17 cellular contexts compared by ENCODE assay signal in the genomic region with DNA sequence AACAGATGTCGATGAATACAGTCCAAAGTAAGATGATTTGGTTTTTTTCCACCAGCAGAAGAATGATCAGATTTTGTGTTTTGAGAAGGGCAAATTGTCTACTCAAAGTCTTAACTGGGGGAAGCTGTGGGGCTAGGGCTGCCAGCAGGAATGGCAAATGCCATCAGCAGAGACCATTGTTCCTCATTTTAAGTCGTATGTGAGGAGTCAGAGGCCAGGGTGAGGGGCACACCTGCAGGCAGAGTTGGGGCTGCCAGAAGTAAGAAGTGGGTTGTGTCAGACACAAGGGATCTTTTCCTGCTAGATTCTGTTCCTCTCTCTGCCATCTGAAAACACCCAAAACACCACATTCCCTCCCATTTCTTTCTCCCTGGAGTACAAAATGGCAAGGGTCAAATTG. TPM values are rescaled to one million over a fixed set of nuclear protein-coding genes. Genes with fewer than 3 reads are reported as not detected.
A peak's percentile ranks its signal among the peaks of the same experiment; 100 is the strongest.
DNase-seq lines count a peak whose midpoint lies in the region; ATAC-seq and TF ChIP-seq lines count a peak whose summit lies in the region.
"Had no signal": no experiment of that assay in that cellular context is flagged by ENCODE, and none has a peak within 500 bp of the region (broad histone marks: within the 10 kb centered on the region; RNA-seq: fewer than 3 reads in every experiment).

No MANE protein-coding gene starts in this region.

- TF ChIP-seq POLR2A in spleen (IDR thresholded peaks at IDR 0.05): no peak

- H3K9me3 Mint-ChIP-seq in activated CD8-positive, alpha-beta T cell treated with anti-CD3 and anti-CD28 coated beads for 36 hours: no peaks in the 10 kb centered on the region
- no peaks in the 10 kb centered on the region for H3K9me3 Mint-ChIP-seq in activated CD8-positive, alpha-beta T cell treated with anti-CD3 and anti-CD28 coated beads, Interleukin-2, amount 10 ng/mL, durations not matched to agents 7 days and 5 days (ENCODE audit: insufficient read depth)
- no peaks in the 10 kb centered on the region for H3K9me3 Mint-ChIP-seq in CD8-positive, alpha-beta T cell
- H3K9me3 Mint-ChIP-seq in activated naive CD8-positive, alpha-beta T cell treated with anti-CD3 and anti-CD28 coated beads, Interleukin-2, amount 50 U/mL, for 24 hours: no peaks in the 10 kb centered on the region
- H3K9me3 Mint-ChIP-seq in WTC11: no peaks in the 10 kb centered on the region

- POLR2A ChIA-PET in activated CD8-positive, alpha-beta T cell treated with anti-CD3 and anti-CD28 coated beads for 36 hours (lab: Charles Lee): interaction anchor here (0.6 to 1.2 kb wide), 3 partner anchors 11 to 88 kb away, joined by 3 read pairs; no protein-coding TSS in a partner anchor
- POLR2A ChIA-PET in activated CD8-positive, alpha-beta T cell treated with anti-CD3 and anti-CD28 coated beads, Interleukin-2, amount 10 ng/mL, durations not matched to agents 7 days and 5 days (lab: Charles Lee): interaction anchor here (1.3 kb wide), 1 partner anchor 9 kb away, joined by 4 read pairs; a partner anchor contains a TSS
- POLR2A ChIA-PET in CD8-positive, alpha-beta T cell (lab: Charles Lee): interaction anchor here (1.3 kb wide), 1 partner anchor 9 kb away, joined by 3 read pairs; a partner anchor contains a TSS
- POLR2A ChIA-PET in WTC11 (lab: Charles Lee): no interaction called here

- 48 to 63% (median 57%) methylated on average over 2 of the region's 2 CpGs for WGBS in spleen, 5 donors

- no peak for DNase-seq in activated CD8-positive, alpha-beta T cell treated with anti-CD3 and anti-CD28 coated beads for 36 hours
- no peak for DNase-seq in activated CD8-positive, alpha-beta T cell treated with anti-CD3 and anti-CD28 coated beads, Interleukin-2, amount 10 ng/mL, durations not matched to agents 7 days and 5 days
- no peak for DNase-seq in CD8-positive, alpha-beta T cell
- no peak for DNase-seq in activated naive CD8-positive, alpha-beta T cell treated with anti-CD3 and anti-CD28 coated beads, Interleukin-2, amount 50 U/mL, for 24 hours
- DNase-seq in spleen (no peak), WTC11 (ENCODE audit: low spot score) (no peak), NCI-H187 treated with DMSO at 0.1 percent for 48 hours (lab: John Stamatoyannopoulos, UW) (no peak), AG08395 (ENCODE audit: low spot score) (no peak)
- DNase-seq: DND-41, GOT3, NCI-H1436 treated with DMSO at 0.1 percent for 48 hours, NCI-H2081 treated with DMSO at 0.1 percent for 48 hours, NCI-H2227 treated with DMSO at 0.1 percent for 48 hours, NCI-H524, PC-9 had no signal

- H3K4me1 ChIP-seq in CD8-positive, alpha-beta T cell (ENCODE audit: insufficient read depth, low read length): peaks cover 19% of the 10 kb centered on the region
- H3K4me1 ChIP-seq in spleen: peaks cover 0 to 50% (median 28%) of the 10 kb centered on the region in 6 donors

- H3K27ac ChIP-seq in CD8-positive, alpha-beta T cell (ENCODE audit: low read depth, low read length): no peak overlapping the region
- H3K27ac ChIP-seq in spleen: peak overlapping the region in 6 of 8 donors; percentile 1 to 50 (median 45)
- H3K27ac ChIP-seq: BLaER1, PC-9 had no signal

- H3K4me3 Mint-ChIP-seq in activated CD8-positive, alpha-beta T cell treated with anti-CD3 and anti-CD28 coated beads for 36 hours: no peak overlapping the region
- no peak overlapping the region for H3K4me3 Mint-ChIP-seq in activated CD8-positive, alpha-beta T cell treated with anti-CD3 and anti-CD28 coated beads, Interleukin-2, amount 10 ng/mL, durations not matched to agents 7 days and 5 days
- no peak overlapping the region for H3K4me3 Mint-ChIP-seq in CD8-positive, alpha-beta T cell
- H3K4me3 Mint-ChIP-seq in activated naive CD8-positive, alpha-beta T cell treated with anti-CD3 and anti-CD28 coated beads, Interleukin-2, amount 50 U/mL, for 24 hours: no peak overlapping the region
- no peak overlapping the region for H3K4me3 Mint-ChIP-seq in WTC11

- no peak for TF ChIP-seq CTCF in activated CD8-positive, alpha-beta T cell treated with anti-CD3 and anti-CD28 coated beads for 36 hours (IDR thresholded peaks at IDR 0.05)
- no peak for TF ChIP-seq CTCF in CD8-positive, alpha-beta T cell (IDR thresholded peaks at IDR 0.05)
- TF ChIP-seq CTCF in spleen (IDR thresholded peaks at IDR 0.05 in 8 of 11, conservative IDR thresholded peaks at IDR 0.05 in 3 of 11) (no peak), WTC11 (IDR thresholded peaks at IDR 0.05) (no peak)

- CTCF ChIA-PET in activated CD8-positive, alpha-beta T cell treated with anti-CD3 and anti-CD28 coated beads for 36 hours (lab: Charles Lee): interaction anchor here (1.8 kb wide), 1 partner anchor 45 kb away, joined by 5 read pairs; no protein-coding TSS in a partner anchor
- CTCF ChIA-PET in activated CD8-positive, alpha-beta T cell treated with anti-CD3 and anti-CD28 coated beads, Interleukin-2, amount 10 ng/mL, durations not matched to agents 7 days and 5 days (lab: Charles Lee): no interaction called here
- CTCF ChIA-PET in CD8-positive, alpha-beta T cell (lab: Charles Lee): interaction anchor here (1.1 kb wide), 1 partner anchor 12 kb away, joined by 5 read pairs; no protein-coding TSS in a partner anchor
- CTCF ChIA-PET in WTC11 (lab: Charles Lee): no interaction called here

- H3K27me3 ChIP-seq in CD8-positive, alpha-beta T cell (ENCODE audit: insufficient read depth, low read length): no peaks in the 10 kb centered on the region
- no peaks in the 10 kb centered on the region for H3K27me3 ChIP-seq in spleen (replicated peaks in 1 of 7)
- H3K27me3 ChIP-seq: BLaER1 had no signal

- H3K27me3 Mint-ChIP-seq in activated CD8-positive, alpha-beta T cell treated with anti-CD3 and anti-CD28 coated beads for 36 hours: no peaks in the 10 kb centered on the region
- no peaks in the 10 kb centered on the region for H3K27me3 Mint-ChIP-seq in activated CD8-positive, alpha-beta T cell treated with anti-CD3 and anti-CD28 coated beads, Interleukin-2, amount 10 ng/mL, durations not matched to agents 7 days and 5 days (ENCODE audit: low read depth)
- H3K27me3 Mint-ChIP-seq in CD8-positive, alpha-beta T cell (ENCODE audit: low read depth): no peaks in the 10 kb centered on the region
- no peaks in the 10 kb centered on the region for H3K27me3 Mint-ChIP-seq in activated naive CD8-positive, alpha-beta T cell treated with anti-CD3 and anti-CD28 coated beads, Interleukin-2, amount 50 U/mL, for 24 hours
- no peaks in the 10 kb centered on the region for H3K27me3 Mint-ChIP-seq in WTC11 (ENCODE audit: low read depth)

- peaks cover 31% of the 10 kb centered on the region for H3K4me1 Mint-ChIP-seq in activated CD8-positive, alpha-beta T cell treated with anti-CD3 and anti-CD28 coated beads for 36 hours (ENCODE audit: low read depth)
- peaks cover 25% of the 10 kb centered on the region for H3K4me1 Mint-ChIP-seq in activated CD8-positive, alpha-beta T cell treated with anti-CD3 and anti-CD28 coated beads, Interleukin-2, amount 10 ng/mL, durations not matched to agents 7 days and 5 days (ENCODE audit: low read depth)
- H3K4me1 Mint-ChIP-seq in CD8-positive, alpha-beta T cell (ENCODE audit: low read depth): peaks cover 27% of the 10 kb centered on the region
- peaks cover 33% of the 10 kb centered on the region for H3K4me1 Mint-ChIP-seq in activated naive CD8-positive, alpha-beta T cell treated with anti-CD3 and anti-CD28 coated beads, Interleukin-2, amount 50 U/mL, for 24 hours
- no peaks in the 10 kb centered on the region for H3K4me1 Mint-ChIP-seq in WTC11

- H3K36me3 ChIP-seq in CD8-positive, alpha-beta T cell (ENCODE audit: insufficient read depth, low read length): peaks cover 34% of the 10 kb centered on the region
- H3K36me3 ChIP-seq in spleen: peaks cover 2 to 100% (median 79%) of the 10 kb centered on the region in 6 donors

- no peak overlapping the region for H3K4me3 ChIP-seq in CD8-positive, alpha-beta T cell (ENCODE audit: low read depth, low read length)
- no peak overlapping the region for H3K4me3 ChIP-seq in spleen
- H3K4me3 ChIP-seq: BLaER1, GM12878, PC-9 had no signal

- ATAC-seq in activated CD8-positive, alpha-beta T cell treated with anti-CD3 and anti-CD28 coated beads for 36 hours: no peak
- no peak for ATAC-seq in activated CD8-positive, alpha-beta T cell treated with anti-CD3 and anti-CD28 coated beads, Interleukin-2, amount 10 ng/mL, durations not matched to agents 7 days and 5 days
- no peak for ATAC-seq in CD8-positive, alpha-beta T cell
- ATAC-seq in activated naive CD8-positive, alpha-beta T cell treated with anti-CD3 and anti-CD28 coated beads, Interleukin-2, amount 50 U/mL, for 24 hours: no peak
- ATAC-seq in WTC11: no peak
- ATAC-seq: GM12878 had no signal

- peaks cover 65% of the 10 kb centered on the region for H3K36me3 Mint-ChIP-seq in activated CD8-positive, alpha-beta T cell treated with anti-CD3 and anti-CD28 coated beads for 36 hours (ENCODE audit: low read depth)
- H3K36me3 Mint-ChIP-seq in activated CD8-positive, alpha-beta T cell treated with anti-CD3 and anti-CD28 coated beads, Interleukin-2, amount 10 ng/mL, durations not matched to agents 7 days and 5 days (ENCODE audit: low read depth): peaks cover 65% of the 10 kb centered on the region
- peaks cover 65% of the 10 kb centered on the region for H3K36me3 Mint-ChIP-seq in CD8-positive, alpha-beta T cell
- peaks cover 69% of the 10 kb centered on the region for H3K36me3 Mint-ChIP-seq in activated naive CD8-positive, alpha-beta T cell treated with anti-CD3 and anti-CD28 coated beads, Interleukin-2, amount 50 U/mL, for 24 hours (ENCODE audit: low read depth)
- peaks cover 66% of the 10 kb centered on the region for H3K36me3 Mint-ChIP-seq in WTC11

- no peaks in the 10 kb centered on the region for H3K9me3 ChIP-seq in CD8-positive, alpha-beta T cell (ENCODE audit: low read length)
- H3K9me3 ChIP-seq in spleen: no peaks in the 10 kb centered on the region
- H3K9me3 ChIP-seq: BLaER1 had no signal

- intact Hi-C loops in activated CD8-positive, alpha-beta T cell treated with anti-CD3 and anti-CD28 coated beads for 36 hours (cut with micrococcal nuclease): no loop called here
- intact Hi-C loops in CD8-positive, alpha-beta T cell (cut with DNase I, micrococcal nuclease): no loop called here
- intact Hi-C loops in spleen (cut with DNase I; ENCODE audit: low total_unique reads): no loop called here

- peak overlapping the region; percentile 61 for H3K27ac Mint-ChIP-seq in activated CD8-positive, alpha-beta T cell treated with anti-CD3 and anti-CD28 coated beads for 36 hours
- H3K27ac Mint-ChIP-seq in activated CD8-positive, alpha-beta T cell treated with anti-CD3 and anti-CD28 coated beads, Interleukin-2, amount 10 ng/mL, durations not matched to agents 7 days and 5 days: no peak overlapping the region
- peak overlapping the region; percentile 18 for H3K27ac Mint-ChIP-seq in CD8-positive, alpha-beta T cell
- peak overlapping the region; percentile 70 for H3K27ac Mint-ChIP-seq in activated naive CD8-positive, alpha-beta T cell treated with anti-CD3 and anti-CD28 coated beads, Interleukin-2, amount 50 U/mL, for 24 hours
- no peak overlapping the region for H3K27ac Mint-ChIP-seq in WTC11

RNA-seq across cellular contexts. Expression of a gene that starts 8.7 kb away (rescaled TPM):
- total RNA-seq in activated CD8-positive, alpha-beta T cell treated with anti-CD3 and anti-CD28 coated beads for 36 hours: 100 to 1,000 TPM; 539 to 552 TPM
- 100 to 1,000 TPM; 296 to 302 TPM for total RNA-seq in activated CD8-positive, alpha-beta T cell treated with anti-CD3 and anti-CD28 coated beads, Interleukin-2, amount 10 ng/mL, durations not matched to agents 7 days and 5 days
- total RNA-seq in CD8-positive, alpha-beta T cell: 10 to 100 TPM; 67.9 to 70.0 TPM
- total RNA-seq in spleen (100 to 1,000 TPM in 6 of 7 donors, 10 to 100 TPM in 1; 93.5 to 183 (median 160) TPM), WTC11 (2021) (337 to 343 TPM (median 340 TPM) in 3 replicates)
- 100 to 1,000 TPM; 274 to 370 (median 289) TPM for polyA plus RNA-seq in spleen

RNA-seq across cellular contexts. Expression of a gene that starts 29.6 kb away (rescaled TPM):
- total RNA-seq in activated CD8-positive, alpha-beta T cell treated with anti-CD3 and anti-CD28 coated beads for 36 hours: 100 to 1,000 TPM; 214 to 219 TPM
- total RNA-seq in activated CD8-positive, alpha-beta T cell treated with anti-CD3 and anti-CD28 coated beads, Interleukin-2, amount 10 ng/mL, durations not matched to agents 7 days and 5 days: 1 to 10 TPM in 1 of 2 experiments, under 1 TPM in 1; 0.94 to 1.3 TPM
- 1 to 10 TPM; 3.8 to 3.9 TPM for total RNA-seq in CD8-positive, alpha-beta T cell
- total RNA-seq in spleen (10 to 100 TPM in 1 of 7 donors, 1 to 10 TPM in 6; 2.5 to 11.7 (median 3.3) TPM), WTC11 (2021) (0.11 to 0.14 TPM in 2 of 3 replicates, not detected in the other)
- polyA plus RNA-seq in spleen: 1 to 10 TPM; 2.2 to 6.3 (median 4.0) TPM

RNA-seq across cellular contexts. Expression of a gene that starts 55.9 kb away (rescaled TPM):
- 1 to 10 TPM; 1.6 to 2.2 TPM for total RNA-seq in activated CD8-positive, alpha-beta T cell treated with anti-CD3 and anti-CD28 coated beads for 36 hours
- under 1 TPM in 1 of 2 experiments, not detected in 1; 0.21 TPM for total RNA-seq in activated CD8-positive, alpha-beta T cell treated with anti-CD3 and anti-CD28 coated beads, Interleukin-2, amount 10 ng/mL, durations not matched to agents 7 days and 5 days
- 1 to 10 TPM; 4.4 to 4.9 TPM for total RNA-seq in CD8-positive, alpha-beta T cell
- 10 to 100 TPM in 2 of 7 donors, 1 to 10 TPM in 5; 7.6 to 12.5 (median 8.5) TPM for total RNA-seq in spleen
- 1 to 10 TPM; 2.0 to 5.7 (median 5.0) TPM for polyA plus RNA-seq in spleen
- 34.5 to 44.6 TPM (median 35.8 TPM) in 3 replicates for total RNA-seq in WTC11 (2021)

Comparison
In these comparisons a context has a peak if more than half of its experiments do, and no peak if none do; other contexts are left out.
1. H3K27ac Mint-ChIP-seq: peak in activated CD8-positive, alpha-beta T cell treated with anti-CD3 and anti-CD28 coated beads for 36 hours (single experiment), CD8-positive, alpha-beta T cell (single experiment) and activated naive CD8-positive, alpha-beta T cell treated with anti-CD3 and anti-CD28 coated beads, Interleukin-2, amount 50 U/mL, for 24 hours (single experiment); none in activated CD8-positive, alpha-beta T cell treated with anti-CD3 and anti-CD28 coated beads, Interleukin-2, amount 10 ng/mL, durations not matched to agents 7 days and 5 days (single experiment) and WTC11 (single experiment).
2. RNA of a gene that starts 29.6 kb away (total RNA-seq): 214 to 219 TPM in activated CD8-positive, alpha-beta T cell treated with anti-CD3 and anti-CD28 coated beads for 36 hours; 3.8 to 3.9 TPM in CD8-positive, alpha-beta T cell, 2.5 to 11.7 TPM in spleen, 0.94 to 1.3 TPM in activated CD8-positive, alpha-beta T cell treated with anti-CD3 and anti-CD28 coated beads, Interleukin-2, amount 10 ng/mL, durations not matched to agents 7 days and 5 days and 0.11 to 0.14 TPM in WTC11; every median in the first group is over 10 times any median in the second.
3. CTCF ChIA-PET loops: an anchor here in activated CD8-positive, alpha-beta T cell treated with anti-CD3 and anti-CD28 coated beads for 36 hours (1.8 kb wide) and CD8-positive, alpha-beta T cell (1.1 kb wide); none called in activated CD8-positive, alpha-beta T cell treated with anti-CD3 and anti-CD28 coated beads, Interleukin-2, amount 10 ng/mL, durations not matched to agents 7 days and 5 days and WTC11.